In the genomic region with DNA sequence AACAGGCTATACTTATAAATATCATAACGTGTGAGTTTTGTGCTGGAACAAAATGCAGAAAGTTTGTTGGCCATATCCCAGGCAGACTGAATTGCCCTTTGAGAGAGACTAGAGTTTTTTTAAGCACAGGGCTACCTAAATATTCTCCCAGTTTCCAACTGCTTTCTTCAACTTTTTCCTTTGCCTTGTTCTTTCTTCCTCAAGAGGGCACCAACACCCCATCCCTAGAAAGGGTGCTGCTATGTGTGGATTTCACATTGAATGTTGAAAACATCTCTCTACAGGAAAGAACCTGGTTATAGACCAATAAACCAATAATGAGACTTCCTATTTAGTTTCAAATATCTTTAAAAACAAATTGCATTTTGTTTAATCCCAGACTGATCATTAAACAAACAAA, we compare ENCODE assay signal across 9 cellular contexts.
DNase-seq lines count a peak whose midpoint lies in the region; ATAC-seq and TF ChIP-seq lines count a peak whose summit lies in the region.
"Had no signal": no experiment of that assay in that cellular context is flagged by ENCODE, and none has a peak within 500 bp of the region (broad histone marks: within the 10 kb centered on the region; RNA-seq: fewer than 3 reads in every experiment).

No MANE protein-coding gene starts in this region.

- no peaks in the 10 kb centered on the region for H3K9me2 ChIP-seq in SU-DHL-6 (replicated peaks; ENCODE audit: insufficient read depth, low read length)

- no peak overlapping the region for H3K9ac ChIP-seq in SU-DHL-6 (ENCODE audit: low read length)

- peak; percentile 69 for DNase-seq in DMS53 (lab: John Stamatoyannopoulos, UW)
- peak; percentile 7 for DNase-seq in HuH-7.5 (ENCODE audit: low spot score)
- DNase-seq in foreskin fibroblast = peak; percentile 14 to 52
- DNase-seq in putamen (ENCODE audit: low spot score) = peak; percentile 19
- no peak for DNase-seq in HK-2 (ENCODE audit: unreplicated experiment)
- DNase-seq: naive B cell had no signal

- H3K9me3 ChIP-seq in SU-DHL-6 (ENCODE audit: insufficient read depth, low read length) = no peaks in the 10 kb centered on the region

- H3K4me3 ChIP-seq in SU-DHL-6 (ENCODE audit: insufficient read depth, low read length, poor library complexity, severe bottlenecking) (no peak overlapping the region), foreskin fibroblast (ENCODE audit: low read depth in 1 of 2, low read length in 2 of 2) (no peak overlapping the region)

- H2AFZ ChIP-seq in SU-DHL-6 (ENCODE audit: low read depth, low read length, severe bottlenecking) = no peak overlapping the region

- ATAC-seq in HG02852 (IDR thresholded peaks at IDR 0.05; ENCODE audit: unreplicated experiment) (no peak), GM18498 (IDR thresholded peaks at IDR 0.05; ENCODE audit: unreplicated experiment) (no peak)

- no peaks in the 10 kb centered on the region for H3K27me3 ChIP-seq in SU-DHL-6 (ENCODE audit: low read length)

- TF ChIP-seq CTCF in SU-DHL-6 (IDR thresholded peaks at IDR 0.05; ENCODE audit: insufficient read depth, low read length, poor library complexity, severe bottlenecking) (peak; percentile 39), foreskin fibroblast (IDR thresholded peaks at IDR 0.05; ENCODE audit: low read depth, low read length) (peak; percentile 61)

- H3K79me2 ChIP-seq in SU-DHL-6 (ENCODE audit: insufficient read depth, low read length) = no peaks in the 10 kb centered on the region

- H3K4me2 ChIP-seq in SU-DHL-6 (ENCODE audit: low read depth, low read length, poor library complexity, severe bottlenecking) = no peak overlapping the region

- no peaks in the 10 kb centered on the region for H4K20me1 ChIP-seq in SU-DHL-6 (ENCODE audit: low read depth, low read length)

- H3F3A ChIP-seq in SU-DHL-6 (ENCODE audit: insufficient read depth) = no peaks in the 10 kb centered on the region

- H3K36me3 ChIP-seq in SU-DHL-6 (ENCODE audit: low read length) = no peaks in the 10 kb centered on the region

- no peak overlapping the region for H3K27ac ChIP-seq in SU-DHL-6 (ENCODE audit: low read depth, low read length)
